In genomic region chr7:74364061-74364460, GRCh38 we compare ENCODE assay signal across 14 cellular contexts.
A peak's percentile ranks its signal among the peaks of the same experiment; 100 is the strongest.
DNase-seq lines count a peak whose midpoint lies in the region; ATAC-seq, FAIRE-seq and TF ChIP-seq lines count a peak whose summit lies in the region.
"Had no signal": no experiment of that assay in that cellular context is flagged by ENCODE, and none has a peak within 500 bp of the region (broad histone marks: within the 10 kb centered on the region; RNA-seq: fewer than 3 reads in every experiment).

No MANE protein-coding gene starts in this region.

- no peaks in the 10 kb centered on the region for H3K79me2 ChIP-seq in keratinocyte (ENCODE audit: control insufficient read depth, insufficient read depth, low read length)

- CTCF ChIA-PET in BJ (lab: Yijun Ruan, JAX), result no interaction called here

- ATAC-seq in HG02840 (IDR thresholded peaks at IDR 0.05; ENCODE audit: low FRiP score, unreplicated experiment), result no peak
- no peak for ATAC-seq in HG03457 (IDR thresholded peaks at IDR 0.05; ENCODE audit: unreplicated experiment)
- ATAC-seq: CD8-positive, alpha-beta T cell had no signal

- TF ChIP-seq POLR2A in adrenal gland (IDR thresholded peaks at IDR 0.05), result no peak

- H3K36me3 Mint-ChIP-seq in activated CD4-positive, alpha-beta T cell treated with anti-CD3 and anti-CD28 coated beads, Interleukin-2, amount 10 ng/mL, durations not matched to agents 24 days and 14 days (ENCODE audit: low read depth), result no peaks in the 10 kb centered on the region
- H3K36me3 Mint-ChIP-seq: CD8-positive, alpha-beta T cell had no signal

- intact Hi-C loops in adrenal gland (cut with DNase I), result no loop called here
- intact Hi-C loops in activated CD4-positive, alpha-beta T cell treated with anti-CD3 and anti-CD28 coated beads, Interleukin-2, amount 10 ng/mL, durations not matched to agents 24 days and 14 days (cut with micrococcal nuclease), result no loop called here

- H3K36me3 ChIP-seq in BJ (ENCODE audit: control insufficient read depth, insufficient read depth, low read length), result peaks cover 14% of the 10 kb centered on the region
- H3K36me3 ChIP-seq in H7 (replicated peaks; ENCODE audit: control insufficient read depth, insufficient read depth, low read length), result peaks cover 32% of the 10 kb centered on the region
- peaks cover 0 to 16% of the 10 kb centered on the region in 2 donors for H3K36me3 ChIP-seq in adrenal gland (replicated peaks in 1 of 2)
- peaks cover 6 to 7% of the 10 kb centered on the region in 2 experiments for H3K36me3 ChIP-seq in keratinocyte (ENCODE audit: control insufficient read depth in 2 of 2, extremely low read depth in 1 of 2, insufficient read depth in 2 of 2, low read length in 2 of 2)

- H4K20me1 ChIP-seq in keratinocyte (ENCODE audit: control insufficient read depth, extremely low read depth, insufficient read depth, low read length), result no peaks in the 10 kb centered on the region

- no peak overlapping the region for H3K27ac Mint-ChIP-seq in activated CD4-positive, alpha-beta T cell treated with anti-CD3 and anti-CD28 coated beads, Interleukin-2, amount 10 ng/mL, durations not matched to agents 24 days and 14 days
- H3K27ac Mint-ChIP-seq: CD8-positive, alpha-beta T cell had no signal

- H3K27me3 Mint-ChIP-seq in activated CD4-positive, alpha-beta T cell treated with anti-CD3 and anti-CD28 coated beads, Interleukin-2, amount 10 ng/mL, durations not matched to agents 24 days and 14 days, result no peaks in the 10 kb centered on the region

- WGBS in adrenal gland, 4 donors, result 57 to 79% (median 66%) methylated on average over 5 to 7 of the region's 7 CpGs

- DNase-seq in BJ (ENCODE audit: low read depth) (no peak), H7 (peak; percentile 75), adrenal gland (peak in 4 of 7 donors; percentile 32 to 43 (median 38)), keratinocyte (ENCODE audit: low read depth, low spot score) (no peak), putamen (ENCODE audit: low spot score) (no peak)
- no peak for DNase-seq in activated CD4-positive, alpha-beta T cell treated with anti-CD3 and anti-CD28 coated beads, Interleukin-2, amount 10 ng/mL, durations not matched to agents 24 days and 14 days
- DNase-seq: CD8-positive, alpha-beta T cell; effector memory CD4-positive, alpha-beta T cell; hypothalamus; KG1; NCI-H2171 treated with DMSO at 0.1 percent for 48 hours had no signal

- H3K4me3 ChIP-seq in BJ (ENCODE audit: low read depth, low read length), result no peak overlapping the region
- H3K4me3 ChIP-seq in H7 (ENCODE audit: insufficient read depth, low read depth, low read length), result no peak overlapping the region
- H3K4me3 ChIP-seq in adrenal gland, result no peak overlapping the region
- H3K4me3 ChIP-seq in keratinocyte (ENCODE audit: control insufficient read depth in 2 of 3, extremely low read depth in 1 of 3, insufficient read depth in 2 of 3, low read depth in 1 of 3, low read length in 3 of 3), result no peak overlapping the region
- H3K4me3 ChIP-seq: right atrium auricular region had no signal

- H3K27me3 ChIP-seq in BJ (ENCODE audit: control insufficient read depth, insufficient read depth, low read length) (no peaks in the 10 kb centered on the region), H7 (ENCODE audit: control insufficient read depth, insufficient read depth, low read length) (no peaks in the 10 kb centered on the region), adrenal gland (no peaks in the 10 kb centered on the region), keratinocyte (ENCODE audit: control insufficient read depth, extremely low read depth, insufficient read depth, low read length) (no peaks in the 10 kb centered on the region)
- H3K27me3 ChIP-seq: right atrium auricular region had no signal

- no peak overlapping the region for H2AFZ ChIP-seq in keratinocyte (ENCODE audit: control insufficient read depth, low read length)

- H3K4me2 ChIP-seq in keratinocyte (ENCODE audit: control insufficient read depth, extremely low read depth, insufficient read depth, low read depth, low read length), result no peak overlapping the region

- no peak overlapping the region for H3K9ac ChIP-seq in keratinocyte (ENCODE audit: control insufficient read depth, extremely low read depth, insufficient read depth, low read length)

- H3K9me3 Mint-ChIP-seq in activated CD4-positive, alpha-beta T cell treated with anti-CD3 and anti-CD28 coated beads, Interleukin-2, amount 10 ng/mL, durations not matched to agents 24 days and 14 days, result no peaks in the 10 kb centered on the region
- H3K9me3 Mint-ChIP-seq: CD8-positive, alpha-beta T cell had no signal

- H3K9me1 ChIP-seq in keratinocyte (ENCODE audit: control insufficient read depth, extremely low read depth, insufficient read depth, low read length), result no peaks in the 10 kb centered on the region

- H3K4me1 Mint-ChIP-seq in activated CD4-positive, alpha-beta T cell treated with anti-CD3 and anti-CD28 coated beads, Interleukin-2, amount 10 ng/mL, durations not matched to agents 24 days and 14 days, result no peaks in the 10 kb centered on the region

- TF ChIP-seq CTCF in BJ (IDR thresholded peaks at IDR 0.05; ENCODE audit: insufficient read depth, low read depth, low read length), result peak; percentile 23; the same call in 1 of the 2 replicates
- peak in 4 of 6 experiments; percentile 10 to 52 (median 22) for TF ChIP-seq CTCF in adrenal gland (IDR thresholded peaks at IDR 0.05)
- peak in 2 of 3 experiments; percentile 19 to 22 for TF ChIP-seq CTCF in keratinocyte (optimal IDR thresholded peaks at IDR 0.05 in 1 of 3, IDR thresholded peaks at IDR 0.05 in 1 of 3, conservative IDR thresholded peaks at IDR 0.05 in 1 of 3; ENCODE audit: extremely low read depth in 1 of 3, insufficient read depth in 2 of 3, low read length in 3 of 3)

- H3K9me3 ChIP-seq in adrenal gland (replicated peaks in 1 of 3), result no peaks in the 10 kb centered on the region
- H3K9me3 ChIP-seq in keratinocyte (ENCODE audit: control insufficient read depth, low read depth, low read length), result no peaks in the 10 kb centered on the region
- H3K9me3 ChIP-seq: right atrium auricular region had no signal

- no peak overlapping the region for H3K4me3 Mint-ChIP-seq in activated CD4-positive, alpha-beta T cell treated with anti-CD3 and anti-CD28 coated beads, Interleukin-2, amount 10 ng/mL, durations not matched to agents 24 days and 14 days
- H3K4me3 Mint-ChIP-seq: CD8-positive, alpha-beta T cell had no signal

- FAIRE-seq in keratinocyte (lab: Jason Lieb, UNC), result no peak

- H3K4me1 ChIP-seq in adrenal gland (replicated peaks in 1 of 2) (no peaks in the 10 kb centered on the region), keratinocyte (ENCODE audit: control insufficient read depth, extremely low read depth, insufficient read depth, low read length) (no peaks in the 10 kb centered on the region)
- H3K4me1 ChIP-seq: right atrium auricular region had no signal

- H3K27ac ChIP-seq in adrenal gland (no peak overlapping the region), keratinocyte (ENCODE audit: control insufficient read depth, insufficient read depth, low read length) (no peak overlapping the region)
- H3K27ac ChIP-seq: right atrium auricular region had no signal

- dilution Hi-C loops in keratinocyte (cut with MboI; ENCODE audit: extremely low pct_ligation_motif_present, low sequenced_read_pairs), result no loop called here

- POLR2A ChIA-PET in BJ (lab: Charles Lee), result no interaction called here

Comparison
In these comparisons a context has a peak if more than half of its experiments do, and no peak if none do; other contexts are left out.
1. DNase-seq: peak in H7 (single experiment) and adrenal gland (4 of 7); none in BJ (single experiment), keratinocyte (single experiment), putamen (single experiment) and activated CD4-positive, alpha-beta T cell treated with anti-CD3 and anti-CD28 coated beads, Interleukin-2, amount 10 ng/mL, durations not matched to agents 24 days and 14 days (single experiment).
2. Peak in every context shown above with its lines, with median percentiles within 50 percentile points of each other: CTCF ChIP-seq.